ENCODE assay signal across 1 cellular context in genomic region chr2:36695746-36696415, GRCh38.
TF ChIP-seq lines count a peak whose summit lies in the region.

No MANE protein-coding gene starts in this region.

TF ChIP-seq in SK-N-SH, 30 proteins besides CTCF, POLR2A, EP300 and RAD21 (continued from another document):
- TF ChIP-seq, protein P1, sequence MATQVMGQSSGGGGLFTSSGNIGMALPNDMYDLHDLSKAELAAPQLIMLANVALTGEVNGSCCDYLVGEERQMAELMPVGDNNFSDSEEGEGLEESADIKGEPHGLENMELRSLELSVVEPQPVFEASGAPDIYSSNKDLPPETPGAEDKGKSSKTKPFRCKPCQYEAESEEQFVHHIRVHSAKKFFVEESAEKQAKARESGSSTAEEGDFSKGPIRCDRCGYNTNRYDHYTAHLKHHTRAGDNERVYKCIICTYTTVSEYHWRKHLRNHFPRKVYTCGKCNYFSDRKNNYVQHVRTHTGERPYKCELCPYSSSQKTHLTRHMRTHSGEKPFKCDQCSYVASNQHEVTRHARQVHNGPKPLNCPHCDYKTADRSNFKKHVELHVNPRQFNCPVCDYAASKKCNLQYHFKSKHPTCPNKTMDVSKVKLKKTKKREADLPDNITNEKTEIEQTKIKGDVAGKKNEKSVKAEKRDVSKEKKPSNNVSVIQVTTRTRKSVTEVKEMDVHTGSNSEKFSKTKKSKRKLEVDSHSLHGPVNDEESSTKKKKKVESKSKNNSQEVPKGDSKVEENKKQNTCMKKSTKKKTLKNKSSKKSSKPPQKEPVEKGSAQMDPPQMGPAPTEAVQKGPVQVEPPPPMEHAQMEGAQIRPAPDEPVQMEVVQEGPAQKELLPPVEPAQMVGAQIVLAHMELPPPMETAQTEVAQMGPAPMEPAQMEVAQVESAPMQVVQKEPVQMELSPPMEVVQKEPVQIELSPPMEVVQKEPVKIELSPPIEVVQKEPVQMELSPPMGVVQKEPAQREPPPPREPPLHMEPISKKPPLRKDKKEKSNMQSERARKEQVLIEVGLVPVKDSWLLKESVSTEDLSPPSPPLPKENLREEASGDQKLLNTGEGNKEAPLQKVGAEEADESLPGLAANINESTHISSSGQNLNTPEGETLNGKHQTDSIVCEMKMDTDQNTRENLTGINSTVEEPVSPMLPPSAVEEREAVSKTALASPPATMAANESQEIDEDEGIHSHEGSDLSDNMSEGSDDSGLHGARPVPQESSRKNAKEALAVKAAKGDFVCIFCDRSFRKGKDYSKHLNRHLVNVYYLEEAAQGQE (IDR thresholded peaks at IDR 0.05; ENCODE audit: low read depth, low read length) = no peak
- TF ChIP-seq POLR2AphosphoS5 (IDR thresholded peaks at IDR 0.05; ENCODE audit: low read depth, low read length) = no peak
- peak; percentile 36; the same call in 1 of the 2 replicates for TF ChIP-seq SMC3 (IDR thresholded peaks at IDR 0.05; ENCODE audit: low read depth, low read length)
- peak; percentile 61 for TF ChIP-seq TCF12 (IDR thresholded peaks at IDR 0.05)
